ENCODE assay signal across 8 cellular contexts in the genomic region with DNA sequence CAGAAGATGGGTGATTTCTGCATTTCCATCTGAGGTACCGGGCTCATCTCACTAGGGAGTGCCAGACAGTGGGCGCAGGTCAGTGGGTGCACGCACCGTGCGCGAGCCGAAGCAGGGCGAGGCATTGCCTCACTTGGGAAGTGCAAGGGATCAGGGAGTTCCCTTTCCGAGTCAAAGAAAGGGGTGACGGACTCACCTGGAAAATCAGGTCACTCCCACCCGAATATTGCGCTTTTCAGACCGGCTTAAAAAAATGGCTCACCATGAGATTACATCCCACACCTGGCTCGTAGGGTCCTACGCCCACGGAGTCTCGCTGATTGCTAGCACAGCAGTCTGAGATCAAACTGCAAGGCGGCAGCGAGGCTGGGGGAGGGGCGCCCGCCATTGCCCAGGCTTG.
DNase-seq lines count a peak whose midpoint lies in the region; TF ChIP-seq lines count a peak whose summit lies in the region.
"Not testable (repeated sequence)": the region's sequence is repeated elsewhere in the genome, so short reads cannot be mapped to it uniquely, and the experiment has no call there.

No MANE protein-coding gene starts in this region.

- not testable (repeated sequence) for H3K36me3 Mint-ChIP-seq in nephron (ENCODE audit: low read depth)

- TF ChIP-seq CTCF in VCaP (conservative IDR thresholded peaks at IDR 0.05); nephron (IDR thresholded peaks at IDR 0.05; ENCODE audit: unreplicated experiment in 3 of 3); transverse colon (IDR thresholded peaks at IDR 0.05): not testable (repeated sequence)

- not testable (repeated sequence) for TF ChIP-seq EP300 in transverse colon (IDR thresholded peaks at IDR 0.05; ENCODE audit: low read depth)

- in situ Hi-C loops in transverse colon (cut with MboI; ENCODE audit: low pct_ligation_motif_present in 1 of 4, low pct_unique_long_range_greater_than_20kb in 1 of 4, low sequenced_read_pairs in 3 of 4), result not testable (repeated sequence)

- peak overlapping the region; percentile 81 to 88 (median 86) for H3K4me3 Mint-ChIP-seq in nephron

- H3K27me3 ChIP-seq in HUES48 (ENCODE audit: control insufficient read depth, insufficient read depth, low read length); ectodermal cell (ENCODE audit: control insufficient read depth, insufficient read depth, low read length, poor library complexity, severe bottlenecking); iPS-18a (ENCODE audit: control insufficient read depth, insufficient read depth, low read length); transverse colon: not testable (repeated sequence)

- peaks cover 21% of the 10 kb centered on the region for H3K9me3 Mint-ChIP-seq in nephron

- H3K9me3 ChIP-seq in HUES48 (ENCODE audit: control insufficient read depth, insufficient read depth, low read length); ectodermal cell (ENCODE audit: control insufficient read depth, low read length); iPS-18a (ENCODE audit: control insufficient read depth, low read depth, low read length); transverse colon: not testable (repeated sequence)

- peak overlapping the region; percentile 89 to 96 (median 92) for H3K27ac Mint-ChIP-seq in nephron

- H3K4me3 ChIP-seq in HUES48 (ENCODE audit: low read depth, low read length) (peak overlapping the region; percentile 29; the same call in 1 of the 2 replicates), ectodermal cell (ENCODE audit: insufficient read depth, low read depth, low read length) (peak overlapping the region; percentile 22), iPS-18a (ENCODE audit: low read length) (peak overlapping the region; percentile 4), transverse colon (peak overlapping the region in 3 of 4 donors; percentile 12 to 44 (median 18))

- not testable (repeated sequence) for H3K9ac ChIP-seq in HUES48 (ENCODE audit: low read depth, low read length); iPS-18a (ENCODE audit: low read length)

- not testable (repeated sequence) for H3K4me1 ChIP-seq in HUES48 (ENCODE audit: control insufficient read depth, insufficient read depth, low read length); ectodermal cell (ENCODE audit: control insufficient read depth, insufficient read depth, low read length); iPS-18a (ENCODE audit: control insufficient read depth, low read depth, low read length); transverse colon

- DNase-seq in DMS53 (lab: John Stamatoyannopoulos, UW) (peak; percentile 7), NCI-H69 (lab: John Stamatoyannopoulos, UW) (peak; percentile 1), transverse colon (peak; percentile 14)

- not testable (repeated sequence) for H3K4me1 Mint-ChIP-seq in nephron

- 40 to 45% methylated on average over 8 to 9 of the region's 21 CpGs for WGBS in ectodermal cell, 2 experiments
- WGBS in transverse colon (ENCODE audit: low coverage in 1 of 2), 2 donors, result 92% methylated on average over 5 of the region's 21 CpGs; no CpG with 5 or more reads in 1 of the 2 donors

- H3K27ac ChIP-seq in HUES48 (ENCODE audit: low read depth, low read length) (peak overlapping the region; percentile 21), VCaP (peak overlapping the region; percentile 42; the same call in 1 of the 2 replicates), transverse colon (peak overlapping the region; percentile 21 to 59 (median 54))
- H3K27ac ChIP-seq in ectodermal cell (ENCODE audit: insufficient read depth, low read depth, low read length, poor library complexity, severe bottlenecking); iPS-18a (ENCODE audit: low read length): not testable (repeated sequence)

- not testable (repeated sequence) for H3K27me3 Mint-ChIP-seq in nephron (ENCODE audit: low read depth)

- peak; percentile 21 for TF ChIP-seq POLR2A in transverse colon (IDR thresholded peaks at IDR 0.05)

- H3K36me3 ChIP-seq in HUES48 (ENCODE audit: control insufficient read depth, insufficient read depth, low read length); ectodermal cell (ENCODE audit: control insufficient read depth, insufficient read depth, low read length); iPS-18a (ENCODE audit: control insufficient read depth, low read depth, low read length); transverse colon: not testable (repeated sequence)

- intact Hi-C loops in transverse colon (cut with DNase I; ENCODE audit: low total_unique reads), result not testable (repeated sequence)
